In genomic region chr1:1890506-1891348, GRCh38 we compare ENCODE assay signal across 1 cellular context.
A peak's percentile ranks its signal among the peaks of the same experiment; 100 is the strongest.
TF ChIP-seq lines count a peak whose summit lies in the region.

GNB1 (minus strand) TSS chr1:1891087; CDS start chr1:1825453, 65,634 bp downstream.

TF ChIP-seq in HEK293, 187 proteins besides CTCF, POLR2A, EP300 and RAD21 (continued from another document and continues in another):
- TF ChIP-seq, protein P1, sequence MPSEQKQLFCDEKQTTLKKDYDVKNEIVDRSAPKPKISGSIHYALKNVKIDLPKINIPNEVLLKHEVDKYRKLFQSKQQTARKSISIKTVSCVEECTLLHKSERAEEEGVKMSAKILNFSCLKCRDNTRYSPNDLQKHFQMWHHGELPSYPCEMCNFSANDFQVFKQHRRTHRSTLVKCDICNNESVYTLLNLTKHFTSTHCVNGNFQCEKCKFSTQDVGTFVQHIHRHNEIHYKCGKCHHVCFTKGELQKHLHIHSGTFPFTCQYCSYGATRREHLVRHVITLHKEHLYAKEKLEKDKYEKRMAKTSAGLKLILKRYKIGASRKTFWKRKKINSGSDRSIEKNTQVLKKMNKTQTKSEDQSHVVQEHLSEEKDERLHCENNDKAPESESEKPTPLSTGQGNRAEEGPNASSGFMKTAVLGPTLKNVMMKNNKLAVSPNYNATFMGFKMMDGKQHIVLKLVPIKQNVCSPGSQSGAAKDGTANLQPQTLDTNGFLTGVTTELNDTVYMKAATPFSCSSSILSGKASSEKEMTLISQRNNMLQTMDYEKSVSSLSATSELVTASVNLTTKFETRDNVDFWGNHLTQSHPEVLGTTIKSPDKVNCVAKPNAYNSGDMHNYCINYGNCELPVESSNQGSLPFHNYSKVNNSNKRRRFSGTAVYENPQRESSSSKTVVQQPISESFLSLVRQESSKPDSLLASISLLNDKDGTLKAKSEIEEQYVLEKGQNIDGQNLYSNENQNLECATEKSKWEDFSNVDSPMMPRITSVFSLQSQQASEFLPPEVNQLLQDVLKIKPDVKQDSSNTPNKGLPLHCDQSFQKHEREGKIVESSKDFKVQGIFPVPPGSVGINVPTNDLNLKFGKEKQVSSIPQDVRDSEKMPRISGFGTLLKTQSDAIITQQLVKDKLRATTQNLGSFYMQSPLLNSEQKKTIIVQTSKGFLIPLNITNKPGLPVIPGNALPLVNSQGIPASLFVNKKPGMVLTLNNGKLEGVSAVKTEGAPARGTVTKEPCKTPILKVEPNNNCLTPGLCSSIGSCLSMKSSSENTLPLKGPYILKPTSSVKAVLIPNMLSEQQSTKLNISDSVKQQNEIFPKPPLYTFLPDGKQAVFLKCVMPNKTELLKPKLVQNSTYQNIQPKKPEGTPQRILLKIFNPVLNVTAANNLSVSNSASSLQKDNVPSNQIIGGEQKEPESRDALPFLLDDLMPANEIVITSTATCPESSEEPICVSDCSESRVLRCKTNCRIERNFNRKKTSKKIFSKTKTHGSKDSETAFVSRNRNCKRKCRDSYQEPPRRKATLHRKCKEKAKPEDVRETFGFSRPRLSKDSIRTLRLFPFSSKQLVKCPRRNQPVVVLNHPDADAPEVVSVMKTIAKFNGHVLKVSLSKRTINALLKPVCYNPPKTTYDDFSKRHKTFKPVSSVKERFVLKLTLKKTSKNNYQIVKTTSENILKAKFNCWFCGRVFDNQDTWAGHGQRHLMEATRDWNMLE (tag by site-specific recombination; conservative IDR thresholded peaks at IDR 0.05; ENCODE audit: low read depth) = no peak
- TF ChIP-seq ZNF560 (tag by site-specific recombination; IDR thresholded peaks at IDR 0.05; ENCODE audit: borderline replicate concordance) (no peak), ZNF555 (tag by site-specific recombination; conservative IDR thresholded peaks at IDR 0.05) (no peak), EGR2 (tag by site-specific recombination; IDR thresholded peaks at IDR 0.05; ENCODE audit: low read depth) (no peak), ZNF366 (tag by site-specific recombination; conservative IDR thresholded peaks at IDR 0.05) (no peak), ZNF391 (tag by site-specific recombination; IDR thresholded peaks at IDR 0.05; ENCODE audit: borderline replicate concordance, low read depth) (no peak), ZNF785 (tag by site-specific recombination; IDR thresholded peaks at IDR 0.05) (no peak), ZNF138 (tag by site-specific recombination; IDR thresholded peaks at IDR 0.05; ENCODE audit: borderline replicate concordance) (no peak), ZNF548 (tag by site-specific recombination; IDR thresholded peaks at IDR 0.05) (no peak), ZNF37A (tag by site-specific recombination; IDR thresholded peaks at IDR 0.05) (no peak), ZNF513 (tag by site-specific recombination; IDR thresholded peaks at IDR 0.05) (no peak), ZNF621 (tag by site-specific recombination; IDR thresholded peaks at IDR 0.05) (no peak), ZNF830 (tag by site-specific recombination; IDR thresholded peaks at IDR 0.05; ENCODE audit: low read depth) (no peak), ZNF174 (tag by site-specific recombination; IDR thresholded peaks at IDR 0.05) (no peak), ZNF629 (tag by site-specific recombination; IDR thresholded peaks at IDR 0.05) (no peak), GLI2 (tag by site-specific recombination; IDR thresholded peaks at IDR 0.05; ENCODE audit: borderline replicate concordance, low read depth) (no peak), ZNF514 (tag by site-specific recombination; IDR thresholded peaks at IDR 0.05) (no peak), FEZF1 (tag by site-specific recombination; IDR thresholded peaks at IDR 0.05) (no peak), ZNF768 (tag by site-specific recombination; IDR thresholded peaks at IDR 0.05) (no peak), ZNF777 (tag by site-specific recombination; IDR thresholded peaks at IDR 0.05; ENCODE audit: borderline replicate concordance) (no peak), SETDB1 (IDR thresholded peaks at IDR 0.05; ENCODE audit: insufficient read length, low read length) (no peak), GFI1B (tag by site-specific recombination; IDR thresholded peaks at IDR 0.05) (no peak), ZFP3 (tag by site-specific recombination; IDR thresholded peaks at IDR 0.05; ENCODE audit: low read depth) (no peak), ZNF311 (tag by site-specific recombination; IDR thresholded peaks at IDR 0.05; ENCODE audit: borderline replicate concordance) (no peak), ZSCAN23 (tag by site-specific recombination; IDR thresholded peaks at IDR 0.05) (no peak), ZNF501 (tag by site-specific recombination; IDR thresholded peaks at IDR 0.05) (no peak), ZNF184 (tag by site-specific recombination; IDR thresholded peaks at IDR 0.05) (peak; percentile 20; the same call in 1 of the 2 replicates), MYNN (tag by site-specific recombination; IDR thresholded peaks at IDR 0.05; ENCODE audit: borderline replicate concordance) (no peak), ZNF660 (tag by site-specific recombination; IDR thresholded peaks at IDR 0.05) (no peak; the same call in 1 of the 2 replicates), KLF10 (tag by site-specific recombination; IDR thresholded peaks at IDR 0.05) (peak; percentile 72; the same call in 1 of the 2 replicates), ZNF585B (tag by site-specific recombination; IDR thresholded peaks at IDR 0.05) (no peak), ZNF561 (tag by site-specific recombination; IDR thresholded peaks at IDR 0.05; ENCODE audit: borderline replicate concordance) (0 out of 2 replicates have a peak, but pooled peaks have one; percentile 16), ZNF394 (tag by site-specific recombination; IDR thresholded peaks at IDR 0.05; ENCODE audit: borderline replicate concordance) (no peak), GLI4 (tag by site-specific recombination; IDR thresholded peaks at IDR 0.05) (no peak), IKZF3 (tag by site-specific recombination; IDR thresholded peaks at IDR 0.05) (peak; percentile 31; the same call in 1 of the 2 replicates), ZNF239 (tag by site-specific recombination; IDR thresholded peaks at IDR 0.05) (no peak), BCL6B (tag by site-specific recombination; IDR thresholded peaks at IDR 0.05) (no peak), ZNF280C (tag by site-specific recombination; IDR thresholded peaks at IDR 0.05) (no peak), ZNF544 (tag by site-specific recombination; IDR thresholded peaks at IDR 0.05) (no peak)
- TF ChIP-seq, protein P2, sequence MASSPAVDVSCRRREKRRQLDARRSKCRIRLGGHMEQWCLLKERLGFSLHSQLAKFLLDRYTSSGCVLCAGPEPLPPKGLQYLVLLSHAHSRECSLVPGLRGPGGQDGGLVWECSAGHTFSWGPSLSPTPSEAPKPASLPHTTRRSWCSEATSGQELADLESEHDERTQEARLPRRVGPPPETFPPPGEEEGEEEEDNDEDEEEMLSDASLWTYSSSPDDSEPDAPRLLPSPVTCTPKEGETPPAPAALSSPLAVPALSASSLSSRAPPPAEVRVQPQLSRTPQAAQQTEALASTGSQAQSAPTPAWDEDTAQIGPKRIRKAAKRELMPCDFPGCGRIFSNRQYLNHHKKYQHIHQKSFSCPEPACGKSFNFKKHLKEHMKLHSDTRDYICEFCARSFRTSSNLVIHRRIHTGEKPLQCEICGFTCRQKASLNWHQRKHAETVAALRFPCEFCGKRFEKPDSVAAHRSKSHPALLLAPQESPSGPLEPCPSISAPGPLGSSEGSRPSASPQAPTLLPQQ (tag by site-specific recombination; IDR thresholded peaks at IDR 0.05) = peak; percentile 76; the same call in 1 of the 2 replicates
- TF ChIP-seq, protein P3, sequence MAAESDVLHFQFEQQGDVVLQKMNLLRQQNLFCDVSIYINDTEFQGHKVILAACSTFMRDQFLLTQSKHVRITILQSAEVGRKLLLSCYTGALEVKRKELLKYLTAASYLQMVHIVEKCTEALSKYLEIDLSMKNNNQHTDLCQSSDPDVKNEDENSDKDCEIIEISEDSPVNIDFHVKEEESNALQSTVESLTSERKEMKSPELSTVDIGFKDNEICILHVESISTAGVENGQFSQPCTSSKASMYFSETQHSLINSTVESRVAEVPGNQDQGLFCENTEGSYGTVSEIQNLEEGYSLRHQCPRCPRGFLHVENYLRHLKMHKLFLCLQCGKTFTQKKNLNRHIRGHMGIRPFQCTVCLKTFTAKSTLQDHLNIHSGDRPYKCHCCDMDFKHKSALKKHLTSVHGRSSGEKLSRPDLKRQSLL (tag by site-specific recombination; IDR thresholded peaks at IDR 0.05) = no peak
- TF ChIP-seq, protein P4, sequence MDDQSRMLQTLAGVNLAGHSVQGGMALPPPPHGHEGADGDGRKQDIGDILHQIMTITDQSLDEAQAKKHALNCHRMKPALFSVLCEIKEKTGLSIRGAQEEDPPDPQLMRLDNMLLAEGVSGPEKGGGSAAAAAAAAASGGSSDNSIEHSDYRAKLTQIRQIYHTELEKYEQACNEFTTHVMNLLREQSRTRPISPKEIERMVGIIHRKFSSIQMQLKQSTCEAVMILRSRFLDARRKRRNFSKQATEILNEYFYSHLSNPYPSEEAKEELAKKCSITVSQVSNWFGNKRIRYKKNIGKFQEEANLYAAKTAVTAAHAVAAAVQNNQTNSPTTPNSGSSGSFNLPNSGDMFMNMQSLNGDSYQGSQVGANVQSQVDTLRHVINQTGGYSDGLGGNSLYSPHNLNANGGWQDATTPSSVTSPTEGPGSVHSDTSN (CRISPR knock-in tag; IDR thresholded peaks at IDR 0.05) = peak; percentile 82; the same call in 1 of the 2 replicates
- TF ChIP-seq, protein P5, sequence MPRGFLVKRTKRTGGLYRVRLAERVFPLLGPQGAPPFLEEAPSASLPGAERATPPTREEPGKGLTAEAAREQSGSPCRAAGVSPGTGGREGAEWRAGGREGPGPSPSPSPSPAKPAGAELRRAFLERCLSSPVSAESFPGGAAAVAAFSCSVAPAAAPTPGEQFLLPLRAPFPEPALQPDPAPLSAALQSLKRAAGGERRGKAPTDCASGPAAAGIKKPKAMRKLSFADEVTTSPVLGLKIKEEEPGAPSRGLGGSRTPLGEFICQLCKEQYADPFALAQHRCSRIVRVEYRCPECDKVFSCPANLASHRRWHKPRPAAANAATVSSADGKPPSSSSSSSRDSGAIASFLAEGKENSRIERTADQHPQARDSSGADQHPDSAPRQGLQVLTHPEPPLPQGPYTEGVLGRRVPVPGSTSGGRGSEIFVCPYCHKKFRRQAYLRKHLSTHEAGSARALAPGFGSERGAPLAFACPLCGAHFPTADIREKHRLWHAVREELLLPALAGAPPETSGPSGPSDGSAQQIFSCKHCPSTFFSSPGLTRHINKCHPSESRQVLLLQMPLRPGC (tag by site-specific recombination; IDR thresholded peaks at IDR 0.05) = no peak
- TF ChIP-seq, protein P6, sequence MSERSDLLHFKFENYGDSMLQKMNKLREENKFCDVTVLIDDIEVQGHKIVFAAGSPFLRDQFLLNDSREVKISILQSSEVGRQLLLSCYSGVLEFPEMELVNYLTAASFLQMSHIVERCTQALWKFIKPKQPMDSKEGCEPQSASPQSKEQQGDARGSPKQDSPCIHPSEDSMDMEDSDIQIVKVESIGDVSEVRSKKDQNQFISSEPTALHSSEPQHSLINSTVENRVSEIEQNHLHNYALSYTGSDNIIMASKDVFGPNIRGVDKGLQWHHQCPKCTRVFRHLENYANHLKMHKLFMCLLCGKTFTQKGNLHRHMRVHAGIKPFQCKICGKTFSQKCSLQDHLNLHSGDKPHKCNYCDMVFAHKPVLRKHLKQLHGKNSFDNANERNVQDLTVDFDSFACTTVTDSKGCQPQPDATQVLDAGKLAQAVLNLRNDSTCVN (tag by site-specific recombination; optimal IDR thresholded peaks at IDR 0.05) = peak; percentile 60
- TF ChIP-seq, protein P7, sequence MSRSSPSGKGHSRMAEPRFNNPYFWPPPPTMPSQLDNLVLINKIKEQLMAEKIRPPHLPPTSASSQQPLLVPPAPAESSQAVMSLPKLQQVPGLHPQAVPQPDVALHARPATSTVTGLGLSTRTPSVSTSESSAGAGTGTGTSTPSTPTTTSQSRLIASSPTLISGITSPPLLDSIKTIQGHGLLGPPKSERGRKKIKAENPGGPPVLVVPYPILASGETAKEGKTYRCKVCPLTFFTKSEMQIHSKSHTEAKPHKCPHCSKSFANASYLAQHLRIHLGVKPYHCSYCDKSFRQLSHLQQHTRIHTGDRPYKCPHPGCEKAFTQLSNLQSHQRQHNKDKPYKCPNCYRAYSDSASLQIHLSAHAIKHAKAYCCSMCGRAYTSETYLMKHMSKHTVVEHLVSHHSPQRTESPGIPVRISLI (tag by site-specific recombination; IDR thresholded peaks at IDR 0.05) = no peak
